ENCODE assay signal across 1 cellular context in genomic region chr7:150955519-150956394, GRCh38.
TF ChIP-seq lines count a peak whose summit lies in the region.

No MANE protein-coding gene starts in this region.

TF ChIP-seq in K562, 482 proteins besides CTCF, POLR2A, EP300 and RAD21 (continued from another document and continues in another):
- TF ChIP-seq FOXK2 (conservative IDR thresholded peaks at IDR 0.05 in 1 of 2, IDR thresholded peaks at IDR 0.05 in 1 of 2; ENCODE audit: low read depth in 2 of 2) (peak; percentile 46 to 69; a peak in 3 of 4 replicates), SIX5 (IDR thresholded peaks at IDR 0.05; ENCODE audit: borderline replicate concordance in 1 of 2, insufficient read depth in 1 of 2, low read depth in 1 of 2, low read length in 2 of 2) (no peak), TBL1XR1 (IDR thresholded peaks at IDR 0.05; ENCODE audit: low read length in 2 of 2) (peak; percentile 65 to 86; a peak in 3 of 4 replicates), ZEB2 (IDR thresholded peaks at IDR 0.05) (peak; percentile 70; the same call in 1 of the 2 replicates), ATF1 (CRISPR knock-in tag; IDR thresholded peaks at IDR 0.05) (no peak), ATF1 (tag; IDR thresholded peaks at IDR 0.05) (peak; percentile 50; the same call in 1 of the 2 replicates), CSDE1 (IDR thresholded peaks at IDR 0.05) (no peak), ZNF318 (IDR thresholded peaks at IDR 0.05; ENCODE audit: borderline replicate concordance in 1 of 2, low read depth in 1 of 2) (peak in 1 of 2 experiments; percentile 68; a peak in 1 of 4 replicates), ARID4B (CRISPR knock-in tag; IDR thresholded peaks at IDR 0.05) (peak; percentile 91), ZNF274 (IDR thresholded peaks at IDR 0.05; ENCODE audit: borderline replicate concordance, low read depth, low read length) (no peak), REST (CRISPR knock-in tag; IDR thresholded peaks at IDR 0.05; ENCODE audit: low read depth) (peak; percentile 85), MECOM (CRISPR knock-in tag; IDR thresholded peaks at IDR 0.05) (0 out of 2 replicates have a peak, but pooled peaks have one; percentile 49), MXI1 (IDR thresholded peaks at IDR 0.05; ENCODE audit: low read depth, low read length) (0 out of 2 replicates have a peak, but pooled peaks have one; percentile 27), ZNF263 (CRISPR knock-in tag; IDR thresholded peaks at IDR 0.05; ENCODE audit: borderline replicate concordance) (peak; percentile 56; the same call in 1 of the 2 replicates), TAL1 (IDR thresholded peaks at IDR 0.05) (peak; percentile 28; the same call in 1 of the 2 replicates), ZNF449 (CRISPR knock-in tag; IDR thresholded peaks at IDR 0.05) (no peak; the same call in 1 of the 2 replicates), ILK (tag; IDR thresholded peaks at IDR 0.05; ENCODE audit: borderline replicate concordance, low read depth) (no peak), PTRF (tag; IDR thresholded peaks at IDR 0.05) (no peak), PHTF2 (CRISPR knock-in tag; IDR thresholded peaks at IDR 0.05) (0 out of 2 replicates have a peak, but pooled peaks have one; percentile 16), FOSL1 (tag; conservative IDR thresholded peaks at IDR 0.05) (0 out of 2 replicates have a peak, but pooled peaks have one; percentile 21), HNRNPK (IDR thresholded peaks at IDR 0.05; ENCODE audit: low read depth, low read length, poor library complexity, severe bottlenecking) (peak; percentile 70), LCOR (CRISPR knock-in tag; IDR thresholded peaks at IDR 0.05) (peak; percentile 79; the same call in 1 of the 2 replicates), GABPB1 (CRISPR knock-in tag; IDR thresholded peaks at IDR 0.05) (peak; percentile 57), CBFB (CRISPR knock-in tag; IDR thresholded peaks at IDR 0.05) (peak; percentile 88), ZHX1 (conservative IDR thresholded peaks at IDR 0.05; ENCODE audit: low read length) (no peak; the same call in 1 of the 2 replicates), E2F3 (CRISPR knock-in tag; IDR thresholded peaks at IDR 0.05) (peak; percentile 61; the same call in 1 of the 2 replicates), ZNF165 (CRISPR knock-in tag; IDR thresholded peaks at IDR 0.05; ENCODE audit: borderline replicate concordance) (peak; percentile 64; the same call in 1 of the 2 replicates), TSHZ1 (CRISPR knock-in tag; IDR thresholded peaks at IDR 0.05) (peak; percentile 10; the same call in 1 of the 2 replicates), CXXC5 (CRISPR knock-in tag; IDR thresholded peaks at IDR 0.05) (peak; percentile 69)
